ENCODE assay signal across 8 cellular contexts in genomic region chr16:30957456-30958163, GRCh38. TPM values are rescaled to one million over a fixed set of nuclear protein-coding genes. Genes with fewer than 3 reads are reported as not detected.
A peak's percentile ranks its signal among the peaks of the same experiment; 100 is the strongest.
DNase-seq lines count a peak whose midpoint lies in the region; ATAC-seq lines count a peak whose summit lies in the region.

Gene SETD1A, plus strand, starts transcription at chr16:30957754. Its CDS starts 978 bp downstream, at chr16:30958732.

- no peaks in the 10 kb centered on the region for H3K9me3 Mint-ChIP-seq in effector memory CD8-positive, alpha-beta T cell

- peaks cover 29% of the 10 kb centered on the region for H3K79me1 ChIP-seq in mesenchymal stem cell (replicated peaks; ENCODE audit: low read length, poor library complexity, severe bottlenecking)

- H3K18ac ChIP-seq in mesenchymal stem cell (ENCODE audit: low read depth in 1 of 2, low read length in 2 of 2): peak within 1 kb of the TSS; percentile 98 to 100

- H3K9ac ChIP-seq in mesenchymal stem cell (ENCODE audit: low read length): peak within 1 kb of the TSS; percentile 100

- peak; percentile 97 for DNase-seq in COR-L47 (lab: John Stamatoyannopoulos, UW)
- peak in 74 of 76 experiments; percentile 60 to 96 (median 91) for DNase-seq in HUDEP-2 (lab: John Stamatoyannopoulos, UW; ENCODE audit: unreplicated experiment in 76 of 76)
- peak; percentile 96 for DNase-seq in NOMO-1 treated with DMSO at 0.1 percent for 48 hours (lab: John Stamatoyannopoulos, UW; ENCODE audit: unreplicated experiment)
- peak; percentile 89 to 97 (median 95) for DNase-seq in activated CD8-positive, alpha-beta memory T cell treated with anti-CD3 and anti-CD28 coated beads for 48 hours (ENCODE audit: low read depth in 2 of 3, low spot score in 2 of 3)
- DNase-seq in effector memory CD8-positive, alpha-beta T cell: peak; percentile 95 to 98 (median 96)
- peak; percentile 96 for DNase-seq in mesenchymal stem cell
- DNase-seq in stimulated activated CD8-positive, alpha-beta memory T cell treated with anti-CD3 and anti-CD28 coated beads, Interleukin-12 subunit alpha, Interleukin-12 subunit beta, amount 100 ng/mL, for 1 hour (ENCODE audit: low read depth): peak; percentile 98

- peak within 1 kb of the TSS; percentile 14 for H2AK5ac ChIP-seq in mesenchymal stem cell (ENCODE audit: low read length, severe bottlenecking)

- peaks cover 59% of the 10 kb centered on the region for H3K36me3 Mint-ChIP-seq in effector memory CD8-positive, alpha-beta T cell (ENCODE audit: insufficient read depth)

- peak within 1 kb of the TSS; percentile 84 for H2AFZ ChIP-seq in mesenchymal stem cell (ENCODE audit: low read depth, low read length)

- H3K27me3 ChIP-seq in mesenchymal stem cell (ENCODE audit: control insufficient read depth in 1 of 2, insufficient read depth in 1 of 2, low read length in 2 of 2): no peaks in the 10 kb centered on the region

- H2BK12ac ChIP-seq in mesenchymal stem cell (ENCODE audit: low read length in 2 of 2): peak within 1 kb of the TSS; percentile 14 to 65

- peak within 1 kb of the TSS; percentile 100 for H2BK5ac ChIP-seq in mesenchymal stem cell (ENCODE audit: low read depth, low read length, poor library complexity, severe bottlenecking)

- H3K4me3 Mint-ChIP-seq in effector memory CD8-positive, alpha-beta T cell: peak within 1 kb of the TSS; percentile 93 to 95

- H3K9me3 ChIP-seq in mesenchymal stem cell (ENCODE audit: control insufficient read depth, low read length): no peaks in the 10 kb centered on the region

- H4K91ac ChIP-seq in mesenchymal stem cell (ENCODE audit: low read length): peak within 1 kb of the TSS; percentile 96

- H2BK120ac ChIP-seq in mesenchymal stem cell (ENCODE audit: low read depth, low read length): peak within 1 kb of the TSS; percentile 100

- peak within 1 kb of the TSS in 1 of 2 experiments; percentile 60 for H3K14ac ChIP-seq in mesenchymal stem cell (ENCODE audit: low read length in 2 of 2)

- peaks cover 37 to 39% of the 10 kb centered on the region in 2 experiments for H3K36me3 ChIP-seq in mesenchymal stem cell (ENCODE audit: control insufficient read depth in 1 of 2, insufficient read depth in 2 of 2, low read depth in 1 of 2, low read length in 2 of 2)

- peak within 1 kb of the TSS; percentile 97 for H3K27ac Mint-ChIP-seq in effector memory CD8-positive, alpha-beta T cell

- peaks cover 26 to 36% of the 10 kb centered on the region in 2 donors for H3K4me1 Mint-ChIP-seq in effector memory CD8-positive, alpha-beta T cell (ENCODE audit: low read depth in 2 of 2)

- peak within 1 kb of the TSS; percentile 97 to 98 for H3K4ac ChIP-seq in mesenchymal stem cell (ENCODE audit: low read depth in 1 of 2, low read length in 2 of 2)

- peak within 1 kb of the TSS; percentile 99 for H3K27ac ChIP-seq in mesenchymal stem cell (ENCODE audit: low read length, poor library complexity, severe bottlenecking)

- peak within 1 kb of the TSS; percentile 79 for H3K4me2 ChIP-seq in mesenchymal stem cell (ENCODE audit: low read length, poor library complexity, severe bottlenecking)

- ATAC-seq in GM21390 (IDR thresholded peaks at IDR 0.05; ENCODE audit: unreplicated experiment): peak; percentile 68
- ATAC-seq in effector memory CD8-positive, alpha-beta T cell (replicated peaks): peak; percentile 85

- peak within 1 kb of the TSS; percentile 100 for H2BK15ac ChIP-seq in mesenchymal stem cell (ENCODE audit: low read depth, poor library complexity, severe bottlenecking)

- H3K27me3 Mint-ChIP-seq in effector memory CD8-positive, alpha-beta T cell: no peaks in the 10 kb centered on the region

- H4K8ac ChIP-seq in mesenchymal stem cell (ENCODE audit: low read length): peak within 1 kb of the TSS; percentile 99

- WGBS in mesenchymal stem cell: under 1% methylated on average over 53 of the region's 85 CpGs

- peak within 1 kb of the TSS in 1 of 2 experiments; percentile 46 for H3K23ac ChIP-seq in mesenchymal stem cell (ENCODE audit: low read length in 2 of 2)

- H3K4me1 ChIP-seq in mesenchymal stem cell (ENCODE audit: control insufficient read depth, insufficient read depth, low read depth, low read length): peaks cover 22% of the 10 kb centered on the region

- H3K4me3 ChIP-seq in mesenchymal stem cell (ENCODE audit: insufficient read depth in 1 of 2, low read depth in 1 of 2, low read length in 2 of 2): peak within 1 kb of the TSS; percentile 80 to 94

RNA-seq across cellular contexts. Expression of gene SETD1A, which starts in this region (rescaled TPM):
- 11.7 TPM for polyA plus RNA-seq in mesenchymal stem cell (2013, experiment 1 of 2)
- polyA plus RNA-seq in mesenchymal stem cell (2013, experiment 2 of 2): 10.9 TPM

Comparison
In these comparisons a context has a peak if more than half of its experiments do, and no peak if none do; other contexts are left out.
1. Peak in every context shown above with its lines: DNase-seq, ATAC-seq, H3K4me3 ChIP-seq and H3K27ac ChIP-seq.